12 cellular contexts compared by ENCODE assay signal in genomic region chr9:121372239-121372562, GRCh38. TPM values are rescaled to one million over a fixed set of nuclear protein-coding genes. Genes with fewer than 3 reads are reported as not detected.
DNase-seq lines count a peak whose midpoint lies in the region; ATAC-seq and TF ChIP-seq lines count a peak whose summit lies in the region.
"Had no signal": no experiment of that assay in that cellular context is flagged by ENCODE, and none has a peak within 500 bp of the region (broad histone marks: within the 10 kb centered on the region; RNA-seq: fewer than 3 reads in every experiment).

No MANE protein-coding gene starts in this region.

- no peak for TF ChIP-seq CTCF in liver (IDR thresholded peaks at IDR 0.05; ENCODE audit: low read depth, low read length, missing input control)
- TF ChIP-seq CTCF in smooth muscle cell (IDR thresholded peaks at IDR 0.05; ENCODE audit: borderline replicate concordance, insufficient read depth, poor library complexity, severe bottlenecking): no peak
- TF ChIP-seq CTCF in ovary (IDR thresholded peaks at IDR 0.05): no peak
- no peak for TF ChIP-seq CTCF in nephron progenitor cell (IDR thresholded peaks at IDR 0.05)

- H3K4me3 ChIP-seq in BLaER1: no peak overlapping the region
- no peak overlapping the region for H3K4me3 ChIP-seq in liver (ENCODE audit: low read depth in 1 of 3, low read length in 3 of 3)
- H3K4me3 ChIP-seq in smooth muscle cell: no peak overlapping the region
- H3K4me3 ChIP-seq in ovary: no peak overlapping the region

- peaks cover 26% of the 10 kb centered on the region for H3K4me1 ChIP-seq in BLaER1
- H3K4me1 ChIP-seq in liver (ENCODE audit: control insufficient read depth in 4 of 4, insufficient read depth in 4 of 4, low read length in 3 of 4): peaks cover 12 to 33% (median 28%) of the 10 kb centered on the region in 4 donors
- peaks cover 26% of the 10 kb centered on the region for H3K4me1 ChIP-seq in smooth muscle cell (ENCODE audit: low read depth)
- peaks cover 18% of the 10 kb centered on the region for H3K4me1 ChIP-seq in ovary (ENCODE audit: insufficient read depth)

- H3K27me3 Mint-ChIP-seq in T-cell (no peaks in the 10 kb centered on the region), nephron progenitor cell (ENCODE audit: low read depth, poor library complexity) (peaks cover 36% of the 10 kb centered on the region)

- no peak for TF ChIP-seq POLR2A in ovary (IDR thresholded peaks at IDR 0.05)

- peaks cover 0 to 4% (median 0%) of the 10 kb centered on the region in 3 donors for H3K9me3 Mint-ChIP-seq in T-cell
- H3K9me3 Mint-ChIP-seq in nephron progenitor cell: peaks cover 5% of the 10 kb centered on the region
- H3K9me3 Mint-ChIP-seq: activated T-helper 1 cell treated with anti-CD3 and anti-CD28 coated beads, Interleukin-12 subunit alpha, Interleukin-12 subunit beta, Interleukin-2, Interleukin-4 antibody, amounts not matched to agents 30 ng/mL and 10 ng/mL and 1 ng/mL, durations not matched to agents 14 hours and 24 hours and 36 hours had no signal

- H2AFZ ChIP-seq in smooth muscle cell (ENCODE audit: low read depth): no peak overlapping the region

- H3K27me3 ChIP-seq in BLaER1 (peaks cover 36% of the 10 kb centered on the region), liver (ENCODE audit: control insufficient read depth in 4 of 4, insufficient read depth in 4 of 4, low read length in 3 of 4) (no peaks in the 10 kb centered on the region), smooth muscle cell (ENCODE audit: low read depth) (no peaks in the 10 kb centered on the region), ovary (no peaks in the 10 kb centered on the region)

- DNase-seq in T-cell (no peak), smooth muscle cell (lab: John Stamatoyannopoulos, UW; ENCODE audit: unreplicated experiment) (no peak), ovary (no peak), NCI-H226 (no peak), nephron progenitor cell (no peak), cerebellar cortex (ENCODE audit: low spot score) (no peak)
- DNase-seq: activated CD4-positive, alpha-beta T cell treated with anti-CD3 and anti-CD28 coated beads, Interleukin-2, amount 10 ng/mL, durations not matched to agents 7 days and 5 days; NCI-H2029 treated with DMSO at 0.1 percent for 48 hours; SW 1271 had no signal

- peaks cover 16% of the 10 kb centered on the region for H3K9me3 ChIP-seq in BLaER1
- H3K9me3 ChIP-seq in liver (ENCODE audit: control insufficient read depth in 4 of 4, low read length in 3 of 4): no peaks in the 10 kb centered on the region
- H3K9me3 ChIP-seq in smooth muscle cell (replicated peaks; ENCODE audit: low read depth): no peaks in the 10 kb centered on the region
- H3K9me3 ChIP-seq in ovary: no peaks in the 10 kb centered on the region

- H3K27ac ChIP-seq in BLaER1 (no peak overlapping the region), liver (ENCODE audit: low read depth in 1 of 2, low read length in 2 of 2) (peak overlapping the region; percentile 70 to 74), smooth muscle cell (ENCODE audit: low read depth) (peak overlapping the region; percentile 35), ovary (peak overlapping the region in 1 of 2 donors; percentile 91)

- CTCF ChIA-PET in T-cell (lab: Charles Lee): interaction anchor here in 1 of 2 donors (1.2 kb wide), 1 partner anchor 52 kb away, joined by 6 read pairs; no protein-coding TSS in a partner anchor

- H3K4me3 Mint-ChIP-seq in T-cell: no peak overlapping the region
- no peak overlapping the region for H3K4me3 Mint-ChIP-seq in nephron progenitor cell
- H3K4me3 Mint-ChIP-seq: activated CD4-positive, alpha-beta T cell treated with anti-CD3 and anti-CD28 coated beads, Interleukin-2, amount 10 ng/mL, durations not matched to agents 7 days and 5 days had no signal

- intact Hi-C loops in ovary (cut with DNase I): loop anchor here in 2 of 4 donors (5.0 to 10.0 kb wide), 3 partner anchors 47 to 100 kb away; no protein-coding TSS in a partner anchor

- peaks cover 28% of the 10 kb centered on the region for H3K79me2 ChIP-seq in smooth muscle cell (ENCODE audit: low read depth)

- WGBS in liver: 88% methylated on average over 4 of the region's 4 CpGs
- 94% methylated on average over 4 of the region's 4 CpGs for WGBS in smooth muscle cell (ENCODE audit: low lambda C conversion rate)
- 73 to 75% (median 73%) methylated on average over 4 of the region's 4 CpGs for WGBS in ovary, 3 donors

- POLR2A ChIA-PET in T-cell (lab: Charles Lee): no interaction called here

- H3K36me3 Mint-ChIP-seq in T-cell (no peaks in the 10 kb centered on the region), nephron progenitor cell (ENCODE audit: low read depth) (peaks cover 4% of the 10 kb centered on the region)

- H4K20me1 ChIP-seq in BLaER1 (no peaks in the 10 kb centered on the region), smooth muscle cell (ENCODE audit: low read depth) (peaks cover 8% of the 10 kb centered on the region)

- H3K36me3 ChIP-seq in BLaER1: no peaks in the 10 kb centered on the region
- H3K36me3 ChIP-seq in liver (ENCODE audit: control insufficient read depth in 4 of 4, insufficient read depth in 3 of 4, low read depth in 1 of 4, low read length in 3 of 4): no peaks in the 10 kb centered on the region
- H3K36me3 ChIP-seq in smooth muscle cell (ENCODE audit: low read depth): no peaks in the 10 kb centered on the region
- no peaks in the 10 kb centered on the region for H3K36me3 ChIP-seq in ovary

- no peak for ATAC-seq in T-cell (replicated peaks in 1 of 4)

- peaks cover 29 to 49% (median 41%) of the 10 kb centered on the region in 3 donors for H3K4me1 Mint-ChIP-seq in T-cell
- peaks cover 21% of the 10 kb centered on the region for H3K4me1 Mint-ChIP-seq in nephron progenitor cell

- H3K4me2 ChIP-seq in BLaER1 (peak overlapping the region; percentile 58), smooth muscle cell (peak overlapping the region; percentile 69)

- peaks cover 45% of the 10 kb centered on the region for H3F3A ChIP-seq in smooth muscle cell (ENCODE audit: low read depth)

- H3K9ac ChIP-seq in BLaER1 (no peak overlapping the region), liver (ENCODE audit: low read depth in 1 of 2, low read length in 2 of 2) (no peak overlapping the region), smooth muscle cell (ENCODE audit: low read depth) (no peak overlapping the region)

- H3K27ac Mint-ChIP-seq in T-cell (peak overlapping the region; percentile 66 to 96), nephron progenitor cell (no peak overlapping the region)
- H3K27ac Mint-ChIP-seq: activated CD4-positive, alpha-beta T cell treated with anti-CD3 and anti-CD28 coated beads, Interleukin-2, amount 10 ng/mL, durations not matched to agents 7 days and 5 days; activated T-helper 1 cell treated with anti-CD3 and anti-CD28 coated beads, Interleukin-12 subunit alpha, Interleukin-12 subunit beta, Interleukin-2, Interleukin-4 antibody, amounts not matched to agents 30 ng/mL and 10 ng/mL and 1 ng/mL, durations not matched to agents 14 hours and 24 hours and 36 hours had no signal

- no peak for TF ChIP-seq EP300 in ovary (IDR thresholded peaks at IDR 0.05)

- TF ChIP-seq RAD21 in liver (IDR thresholded peaks at IDR 0.05): no peak

TF ChIP-seq in liver, 16 proteins besides CTCF, POLR2A, EP300 and RAD21:
- TF ChIP-seq JUND (IDR thresholded peaks at IDR 0.05): no peak
- TF ChIP-seq HNF4A (conservative IDR thresholded peaks at IDR 0.05): no peak
- no peak for TF ChIP-seq ATF3 (IDR thresholded peaks at IDR 0.05)
- TF ChIP-seq FOXA1 (IDR thresholded peaks at IDR 0.05): no peak
- TF ChIP-seq SP1 (IDR thresholded peaks at IDR 0.05): no peak

RNA-seq across cellular contexts. Expression of gene STOM, which starts 2.2 kb away (rescaled TPM):
- 10 to 100 TPM; 24.2 to 73.9 (median 57.8) TPM for total RNA-seq in T-cell
- total RNA-seq in liver: 100 to 1,000 TPM; 318 to 398 TPM
- 100 to 1,000 TPM; 150 to 212 TPM for polyA plus RNA-seq in liver
- total RNA-seq in smooth muscle cell: 171 and 187 TPM in 2 replicates
- polyA plus RNA-seq in smooth muscle cell: 105 and 136 TPM in 2 replicates
- 100 to 1,000 TPM in 5 of 7 donors, 10 to 100 TPM in 2; 73.1 to 205 (median 164) TPM for total RNA-seq in ovary
- polyA plus RNA-seq in ovary: 100 to 1,000 TPM; 114 to 203 TPM
